Comparison of ENCODE assay signal across 22 cellular contexts in genomic region chr6:90948540-90948939, GRCh38.
"Had no signal": no experiment of that assay in that cellular context is flagged by ENCODE, and none has a peak within 500 bp of the region (broad histone marks: within the 10 kb centered on the region; RNA-seq: fewer than 3 reads in every experiment).

No MANE protein-coding gene starts in this region.

- H3K36me3 ChIP-seq: colonic mucosa, esophagus squamous epithelium, gastrocnemius medialis, heart left ventricle, lower lobe of right lung had no signal

- H3K27me3 ChIP-seq: colonic mucosa, esophagus squamous epithelium, gastrocnemius medialis, heart left ventricle had no signal

- H3K9me3 Mint-ChIP-seq: dendritic cell treated with granulocyte-macrophage colony-stimulating factor and Interleukin-4, amounts not matched to agents 40 ng/mL and 50 ng/mL, for 4 days; effector memory CD8-positive, alpha-beta T cell; endodermal cell had no signal

- H3K27ac ChIP-seq: colonic mucosa, epithelial cell of prostate, esophagus squamous epithelium, gastrocnemius medialis, heart left ventricle, lower lobe of right lung had no signal

- H3K4me3 ChIP-seq: colonic mucosa, esophagus squamous epithelium, gastrocnemius medialis, heart left ventricle, lower lobe of right lung had no signal

- H3K9me3 ChIP-seq: colonic mucosa, esophagus squamous epithelium, lower lobe of right lung had no signal

- DNase-seq: central memory CD4-positive, alpha-beta T cell; colonic mucosa; cortex of kidney; effector CD8-positive, alpha-beta T cell; effector memory CD8-positive, alpha-beta T cell; endodermal cell; erythroblast; esophagus squamous epithelium; foreskin fibroblast; foreskin melanocyte; gastrocnemius medialis; hippocampal formation; left colon; left ventricle myocardium superior; lower lobe of right lung; mesendoderm; midbrain had no signal

- H3K4me1 ChIP-seq: colonic mucosa, esophagus squamous epithelium, gastrocnemius medialis, heart left ventricle, lower lobe of right lung had no signal

- H3K4me3 Mint-ChIP-seq: dendritic cell treated with granulocyte-macrophage colony-stimulating factor and Interleukin-4, amounts not matched to agents 40 ng/mL and 50 ng/mL, for 4 days; effector memory CD8-positive, alpha-beta T cell; endodermal cell had no signal

- H3K27me3 Mint-ChIP-seq: dendritic cell treated with granulocyte-macrophage colony-stimulating factor and Interleukin-4, amounts not matched to agents 40 ng/mL and 50 ng/mL, for 4 days; effector memory CD8-positive, alpha-beta T cell had no signal

- H3K27ac Mint-ChIP-seq: dendritic cell treated with granulocyte-macrophage colony-stimulating factor and Interleukin-4, amounts not matched to agents 40 ng/mL and 50 ng/mL, for 4 days; effector memory CD8-positive, alpha-beta T cell; endodermal cell had no signal

- ATAC-seq: effector memory CD8-positive, alpha-beta T cell; esophagus mucosa; gastrocnemius medialis; left colon; left lobe of liver; left ventricle myocardium superior had no signal
